10 cellular contexts compared by ENCODE assay signal in genomic region chr11:88508558-88508807, GRCh38.
DNase-seq lines count a peak whose midpoint lies in the region; ATAC-seq and TF ChIP-seq lines count a peak whose summit lies in the region.
"Had no signal": no experiment of that assay in that cellular context is flagged by ENCODE, and none has a peak within 500 bp of the region (broad histone marks: within the 10 kb centered on the region; RNA-seq: fewer than 3 reads in every experiment).

No MANE protein-coding gene starts in this region.

- CTCF ChIA-PET in activated CD8-positive, alpha-beta T cell treated with anti-CD3 and anti-CD28 coated beads, Interleukin-2, amount 10 ng/mL, durations not matched to agents 7 days and 5 days (lab: Charles Lee), result no interaction called here

- peak overlapping the region; percentile 84 for H3K4me3 Mint-ChIP-seq in GM23338
- peak overlapping the region; percentile 68 for H3K4me3 Mint-ChIP-seq in activated CD8-positive, alpha-beta T cell treated with anti-CD3 and anti-CD28 coated beads, Interleukin-2, amount 10 ng/mL, durations not matched to agents 7 days and 5 days

- no peaks in the 10 kb centered on the region for H3K36me3 ChIP-seq in GM23338 (ENCODE audit: insufficient read depth)
- no peaks in the 10 kb centered on the region for H3K36me3 ChIP-seq in iPS DF 6.9 (ENCODE audit: control insufficient read depth, insufficient read depth, low read length)
- no peaks in the 10 kb centered on the region for H3K36me3 ChIP-seq in smooth muscle cell (ENCODE audit: low read depth)
- no peaks in the 10 kb centered on the region for H3K36me3 ChIP-seq in MM.1S (replicated peaks; ENCODE audit: insufficient read depth, low read length)

- H3K27me3 Mint-ChIP-seq in GM23338 (ENCODE audit: insufficient read depth, low read depth, poor library complexity), result peaks cover 22% of the 10 kb centered on the region
- peaks cover 69% of the 10 kb centered on the region for H3K27me3 Mint-ChIP-seq in activated CD8-positive, alpha-beta T cell treated with anti-CD3 and anti-CD28 coated beads, Interleukin-2, amount 10 ng/mL, durations not matched to agents 7 days and 5 days (ENCODE audit: low read depth)

- H3F3A ChIP-seq in GM23338 (replicated peaks; ENCODE audit: low read depth) (0 out of 2 replicates have a peak, but pooled peaks cover 6% of the 10 kb centered on the region), smooth muscle cell (ENCODE audit: low read depth) (no peaks in the 10 kb centered on the region), MM.1S (ENCODE audit: insufficient read depth, low read length) (no peaks in the 10 kb centered on the region)

- no peak for DNase-seq in GM23338 (ENCODE audit: low spot score)
- no peak for DNase-seq in activated CD8-positive, alpha-beta T cell treated with anti-CD3 and anti-CD28 coated beads, Interleukin-2, amount 10 ng/mL, durations not matched to agents 7 days and 5 days
- DNase-seq in iPS DF 6.9 (ENCODE audit: low read depth, low spot score), result no peak
- no peak for DNase-seq in smooth muscle cell (lab: John Stamatoyannopoulos, UW; ENCODE audit: unreplicated experiment)
- DNase-seq in MM.1S, result no peak
- DNase-seq in NCI-H446 treated with DMSO at 0.1 percent for 48 hours (lab: John Stamatoyannopoulos, UW), result no peak
- no peak for DNase-seq in activated gamma-delta T cell treated with Interleukin-2 at 50 U/mL for 16 hours
- DNase-seq: NCI-H2171 treated with DMSO at 0.1 percent for 48 hours had no signal

- H3K9ac ChIP-seq in smooth muscle cell (ENCODE audit: low read depth) (no peak overlapping the region), MM.1S (ENCODE audit: low read length) (no peak overlapping the region)

- H3K27me3 ChIP-seq in GM23338 (ENCODE audit: insufficient read depth) (peaks cover 36% of the 10 kb centered on the region), iPS DF 6.9 (ENCODE audit: control insufficient read depth, insufficient read depth, low read length) (no peaks in the 10 kb centered on the region; the same call in 1 of the 2 replicates), smooth muscle cell (ENCODE audit: low read depth) (peaks cover 29% of the 10 kb centered on the region), MM.1S (replicated peaks; ENCODE audit: insufficient read depth, low read length) (no peaks in the 10 kb centered on the region)

- H3K27ac Mint-ChIP-seq in GM23338, result no peak overlapping the region
- peak overlapping the region; percentile 29 for H3K27ac Mint-ChIP-seq in activated CD8-positive, alpha-beta T cell treated with anti-CD3 and anti-CD28 coated beads, Interleukin-2, amount 10 ng/mL, durations not matched to agents 7 days and 5 days

- H3K79me2 ChIP-seq in GM23338 (replicated peaks; ENCODE audit: insufficient read depth), result no peaks in the 10 kb centered on the region
- no peaks in the 10 kb centered on the region for H3K79me2 ChIP-seq in smooth muscle cell (ENCODE audit: low read depth)
- no peaks in the 10 kb centered on the region for H3K79me2 ChIP-seq in MM.1S (ENCODE audit: low read length)

- H3K4me1 Mint-ChIP-seq in GM23338, result peaks cover 35% of the 10 kb centered on the region
- H3K4me1 Mint-ChIP-seq in activated CD8-positive, alpha-beta T cell treated with anti-CD3 and anti-CD28 coated beads, Interleukin-2, amount 10 ng/mL, durations not matched to agents 7 days and 5 days (ENCODE audit: low read depth), result peaks cover 13% of the 10 kb centered on the region

- TF ChIP-seq CTCF in GM23338 (conservative IDR thresholded peaks at IDR 0.05; ENCODE audit: low read depth in 2 of 2), result no peak
- TF ChIP-seq CTCF in smooth muscle cell (IDR thresholded peaks at IDR 0.05; ENCODE audit: borderline replicate concordance, insufficient read depth, poor library complexity, severe bottlenecking), result no peak
- no peak for TF ChIP-seq CTCF in MM.1S (IDR thresholded peaks at IDR 0.05; ENCODE audit: low read length)

- WGBS in iPS DF 6.9 (ENCODE audit: insufficient coverage, insufficient read length), result no CpG with 5 or more reads among the region's 22 CpGs
- 15% methylated on average over 22 of the region's 22 CpGs for WGBS in smooth muscle cell (ENCODE audit: low lambda C conversion rate)

- no peak overlapping the region for H3K27ac ChIP-seq in GM23338 (ENCODE audit: low read depth)
- no peak overlapping the region for H3K27ac ChIP-seq in iPS DF 6.9 (ENCODE audit: low read length)
- H3K27ac ChIP-seq in smooth muscle cell (ENCODE audit: low read depth), result no peak overlapping the region
- H3K27ac ChIP-seq in MM.1S (ENCODE audit: low read length), result no peak overlapping the region
- H3K27ac ChIP-seq: VCaP had no signal

- H3K4me2 ChIP-seq in GM23338 (peak overlapping the region; percentile 89), smooth muscle cell (peak overlapping the region; percentile 90), MM.1S (ENCODE audit: low read depth, low read length) (no peak overlapping the region)

- ATAC-seq in GM23338 (peak; percentile 71), HG03045 (IDR thresholded peaks at IDR 0.05; ENCODE audit: unreplicated experiment) (no peak)
- ATAC-seq in activated CD8-positive, alpha-beta T cell treated with anti-CD3 and anti-CD28 coated beads, Interleukin-2, amount 10 ng/mL, durations not matched to agents 7 days and 5 days, result no peak

- H2AFZ ChIP-seq in GM23338 (peak overlapping the region; percentile 92), smooth muscle cell (ENCODE audit: low read depth) (peak overlapping the region; percentile 87), MM.1S (ENCODE audit: low read length) (no peak overlapping the region)

- no peaks in the 10 kb centered on the region for H3K36me3 Mint-ChIP-seq in GM23338 (ENCODE audit: low read depth)
- peaks cover 1% of the 10 kb centered on the region for H3K36me3 Mint-ChIP-seq in activated CD8-positive, alpha-beta T cell treated with anti-CD3 and anti-CD28 coated beads, Interleukin-2, amount 10 ng/mL, durations not matched to agents 7 days and 5 days (ENCODE audit: low read depth)

- H3K4me1 ChIP-seq in GM23338 (ENCODE audit: insufficient read depth) (peaks cover 31% of the 10 kb centered on the region), iPS DF 6.9 (ENCODE audit: control insufficient read depth, insufficient read depth, low read length) (no peaks in the 10 kb centered on the region; the same call in 1 of the 2 replicates), smooth muscle cell (ENCODE audit: low read depth) (no peaks in the 10 kb centered on the region), MM.1S (ENCODE audit: low read length) (no peaks in the 10 kb centered on the region)

- H3K9me3 ChIP-seq in iPS DF 6.9 (ENCODE audit: control insufficient read depth, insufficient read depth, low read length) (no peaks in the 10 kb centered on the region), smooth muscle cell (replicated peaks; ENCODE audit: low read depth) (no peaks in the 10 kb centered on the region), MM.1S (replicated peaks; ENCODE audit: insufficient read depth, low read length) (no peaks in the 10 kb centered on the region)

- H3K4me3 ChIP-seq in GM23338 (peak overlapping the region; percentile 66), iPS DF 6.9 (ENCODE audit: low read length) (peak overlapping the region; percentile 30; the same call in 1 of the 2 replicates), smooth muscle cell (peak overlapping the region; percentile 50), MM.1S (ENCODE audit: low read length) (no peak overlapping the region)

- no peaks in the 10 kb centered on the region; the same call in 2 of the 3 replicates for H3K9me3 Mint-ChIP-seq in GM23338
- no peaks in the 10 kb centered on the region for H3K9me3 Mint-ChIP-seq in activated CD8-positive, alpha-beta T cell treated with anti-CD3 and anti-CD28 coated beads, Interleukin-2, amount 10 ng/mL, durations not matched to agents 7 days and 5 days (ENCODE audit: insufficient read depth)

- H4K20me1 ChIP-seq in GM23338 (replicated peaks; ENCODE audit: insufficient read depth), result no peaks in the 10 kb centered on the region
- H4K20me1 ChIP-seq in smooth muscle cell (ENCODE audit: low read depth), result no peaks in the 10 kb centered on the region
- no peaks in the 10 kb centered on the region for H4K20me1 ChIP-seq in MM.1S (ENCODE audit: insufficient read depth, low read length)

- H3K9me2 ChIP-seq in GM23338 (ENCODE audit: insufficient read depth) (no peaks in the 10 kb centered on the region), MM.1S (replicated peaks; ENCODE audit: insufficient read depth, low read length) (no peaks in the 10 kb centered on the region)

- POLR2A ChIA-PET in activated CD8-positive, alpha-beta T cell treated with anti-CD3 and anti-CD28 coated beads, Interleukin-2, amount 10 ng/mL, durations not matched to agents 7 days and 5 days (lab: Charles Lee), result no interaction called here

TF ChIP-seq in GM23338, 12 proteins besides CTCF, POLR2A, EP300 and RAD21:
- peak; percentile 43 for TF ChIP-seq EZH2 (IDR thresholded peaks at IDR 0.05; ENCODE audit: low read depth, unreplicated experiment)
- no peak for TF ChIP-seq ZNF114 (CRISPR knock-in tag; IDR thresholded peaks at IDR 0.05)
- TF ChIP-seq REST (IDR thresholded peaks at IDR 0.05; ENCODE audit: unreplicated experiment), result no peak
